ENCODE assay signal across 1 cellular context in the genomic region with DNA sequence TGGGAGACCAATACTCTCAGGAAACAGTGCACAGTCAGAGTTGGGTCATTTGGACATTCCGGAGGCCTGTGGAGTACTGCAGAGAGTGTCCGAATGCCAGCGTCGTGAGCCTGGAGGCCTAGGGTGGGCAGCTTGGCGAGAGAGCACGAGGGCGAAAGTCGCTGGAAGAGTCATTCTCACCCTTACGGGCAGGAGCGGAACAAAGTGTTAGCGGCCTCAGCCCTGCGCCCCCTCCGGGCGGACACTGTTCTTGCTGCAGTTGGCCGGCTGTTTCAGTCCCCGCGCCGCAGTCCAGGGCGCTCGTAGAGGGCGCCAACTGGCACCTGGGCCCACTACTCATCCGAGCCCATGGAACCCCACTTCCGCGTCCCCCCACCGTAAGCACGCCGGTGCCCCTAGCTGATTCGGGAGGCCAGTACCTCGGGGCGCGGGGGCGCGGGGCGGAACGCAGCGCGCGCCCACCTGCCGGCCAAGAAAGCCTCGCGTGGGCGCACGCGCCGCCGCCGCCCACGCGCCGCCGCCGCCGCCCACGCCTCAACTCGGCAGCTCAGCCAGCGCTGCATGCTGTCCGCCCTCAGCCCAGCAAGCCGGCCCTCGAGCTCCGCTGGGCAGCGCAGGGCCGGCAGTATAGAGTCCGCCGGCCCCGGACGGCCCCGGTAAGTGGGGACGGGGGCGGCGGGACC.
TF ChIP-seq lines count a peak whose summit lies in the region.

No MANE protein-coding gene starts in this region.

TF ChIP-seq in WTC11, 78 proteins besides CTCF, POLR2A, EP300 and RAD21 (continued from another document):
- TF ChIP-seq PRDM15 (CRISPR knock-in tag; IDR thresholded peaks at IDR 0.05) (0 out of 2 replicates have a peak, but pooled peaks have one; percentile 25), GRHL2 (CRISPR knock-in tag; IDR thresholded peaks at IDR 0.05; ENCODE audit: insufficient replicate concordance, severe bottlenecking) (no peak)
- TF ChIP-seq, protein P1, sequence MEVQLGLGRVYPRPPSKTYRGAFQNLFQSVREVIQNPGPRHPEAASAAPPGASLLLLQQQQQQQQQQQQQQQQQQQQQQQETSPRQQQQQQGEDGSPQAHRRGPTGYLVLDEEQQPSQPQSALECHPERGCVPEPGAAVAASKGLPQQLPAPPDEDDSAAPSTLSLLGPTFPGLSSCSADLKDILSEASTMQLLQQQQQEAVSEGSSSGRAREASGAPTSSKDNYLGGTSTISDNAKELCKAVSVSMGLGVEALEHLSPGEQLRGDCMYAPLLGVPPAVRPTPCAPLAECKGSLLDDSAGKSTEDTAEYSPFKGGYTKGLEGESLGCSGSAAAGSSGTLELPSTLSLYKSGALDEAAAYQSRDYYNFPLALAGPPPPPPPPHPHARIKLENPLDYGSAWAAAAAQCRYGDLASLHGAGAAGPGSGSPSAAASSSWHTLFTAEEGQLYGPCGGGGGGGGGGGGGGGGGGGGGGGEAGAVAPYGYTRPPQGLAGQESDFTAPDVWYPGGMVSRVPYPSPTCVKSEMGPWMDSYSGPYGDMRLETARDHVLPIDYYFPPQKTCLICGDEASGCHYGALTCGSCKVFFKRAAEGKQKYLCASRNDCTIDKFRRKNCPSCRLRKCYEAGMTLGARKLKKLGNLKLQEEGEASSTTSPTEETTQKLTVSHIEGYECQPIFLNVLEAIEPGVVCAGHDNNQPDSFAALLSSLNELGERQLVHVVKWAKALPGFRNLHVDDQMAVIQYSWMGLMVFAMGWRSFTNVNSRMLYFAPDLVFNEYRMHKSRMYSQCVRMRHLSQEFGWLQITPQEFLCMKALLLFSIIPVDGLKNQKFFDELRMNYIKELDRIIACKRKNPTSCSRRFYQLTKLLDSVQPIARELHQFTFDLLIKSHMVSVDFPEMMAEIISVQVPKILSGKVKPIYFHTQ (CRISPR knock-in tag; IDR thresholded peaks at IDR 0.05) = no peak
